Comparison of ENCODE assay signal across 11 cellular contexts in genomic region chr1:209398330-209398991, GRCh38.
A peak's percentile ranks its signal among the peaks of the same experiment; 100 is the strongest.
DNase-seq lines count a peak whose midpoint lies in the region.
"Had no signal": no experiment of that assay in that cellular context is flagged by ENCODE, and none has a peak within 500 bp of the region (broad histone marks: within the 10 kb centered on the region; RNA-seq: fewer than 3 reads in every experiment).

No MANE protein-coding gene starts in this region.

- DNase-seq in A172 (ENCODE audit: low spot score) (peak; percentile 88), HS-5 (ENCODE audit: low read depth) (peak; percentile 80), T47D (ENCODE audit: low read depth in 1 of 2, low spot score in 1 of 2) (peak; percentile 21 to 78), kidney tubule cell (ENCODE audit: low spot score) (peak; percentile 96), AML-193 (lab: John Stamatoyannopoulos, UW) (no peak), mesenteric fat pad (ENCODE audit: low spot score) (no peak), NCI-H1436 (lab: John Stamatoyannopoulos, UW) (no peak)
- no peak for DNase-seq in activated CD4-positive, alpha-beta T cell treated with anti-CD3 and anti-CD28 coated beads, Interleukin-2, amount 50 U/mL, for 1 hour
- DNase-seq: DMS79 treated with DMSO at 0.1 percent for 48 hours, GOT3, left colon had no signal

- in situ Hi-C loops in T47D (cut with HindIII; ENCODE audit: low pct_unique_long_range_greater_than_20kb, low sequenced_read_pairs) = no loop called here

Comparison
In these comparisons a context has a peak if more than half of its experiments do, and no peak if none do; other contexts are left out.
1. DNase-seq: peak in A172 (single experiment), HS-5 (single experiment), T47D (2 of 2) and kidney tubule cell (single experiment); none in AML-193 (0 of 2), mesenteric fat pad (single experiment), activated CD4-positive, alpha-beta T cell treated with anti-CD3 and anti-CD28 coated beads, Interleukin-2, amount 50 U/mL, for 1 hour (single experiment) and NCI-H1436 (single experiment).